In genomic region chr10:129517680-129518057, GRCh38 we compare ENCODE assay signal across 16 cellular contexts. TPM values are rescaled to one million over a fixed set of nuclear protein-coding genes. Genes with fewer than 3 reads are reported as not detected.
DNase-seq lines count a peak whose midpoint lies in the region; ATAC-seq and TF ChIP-seq lines count a peak whose summit lies in the region.
"Had no signal": no experiment of that assay in that cellular context is flagged by ENCODE, and none has a peak within 500 bp of the region (broad histone marks: within the 10 kb centered on the region; RNA-seq: fewer than 3 reads in every experiment).

No MANE protein-coding gene starts in this region.

- peaks cover 0 to 26% (median 15%) of the 10 kb centered on the region in 11 experiments; a peak in 15 of 22 replicates for H3K36me3 ChIP-seq in BLaER1 treated with 17β-estradiol and CSF1 and Interleukin-3, amounts not matched to agents 10 nM and 100 nM
- H3K36me3 ChIP-seq in Panc1 (ENCODE audit: control insufficient read depth, insufficient read depth, low read length): no peaks in the 10 kb centered on the region
- H3K36me3 ChIP-seq: SJSA1 had no signal

- no peaks in the 10 kb centered on the region for H3K27me3 ChIP-seq in BLaER1 treated with 17β-estradiol and CSF1 and Interleukin-3, amounts not matched to agents 10 nM and 100 nM
- H3K27me3 ChIP-seq in Panc1 (ENCODE audit: control insufficient read depth, insufficient read depth, low read length): no peaks in the 10 kb centered on the region
- H3K27me3 ChIP-seq: SJSA1 had no signal

- H3K4me1 Mint-ChIP-seq in chondrocyte (ENCODE audit: low read depth): no peaks in the 10 kb centered on the region

- intact Hi-C loops in Panc1 (cut with micrococcal nuclease; ENCODE audit: unreplicated experiment): no loop called here

- H4K20me1 ChIP-seq in BLaER1 treated with 17β-estradiol and CSF1 and Interleukin-3, amounts not matched to agents 10 nM and 100 nM: peaks cover 0 to 17% (median 0%) of the 10 kb centered on the region in 11 experiments; a peak in 8 of 22 replicates

- H3K27ac ChIP-seq in BLaER1 treated with 17β-estradiol and CSF1 and Interleukin-3, amounts not matched to agents 10 nM and 100 nM: peak overlapping the region in 8 of 11 experiments; percentile 9 to 69 (median 33); a peak in 12 of 22 replicates
- no peak overlapping the region for H3K27ac ChIP-seq in Panc1 (ENCODE audit: low read length)
- H3K27ac ChIP-seq: SJSA1 had no signal

- peaks cover 20 to 64% (median 50%) of the 10 kb centered on the region in 10 experiments for H3K4me1 ChIP-seq in BLaER1 treated with 17β-estradiol and CSF1 and Interleukin-3, amounts not matched to agents 10 nM and 100 nM
- H3K4me1 ChIP-seq in Panc1 (ENCODE audit: control insufficient read depth, insufficient read depth, low read length): no peaks in the 10 kb centered on the region; the same call in 1 of the 2 replicates
- H3K4me1 ChIP-seq: SJSA1 had no signal

- CTCF ChIA-PET in Panc1 (lab: Charles Lee): no interaction called here

- H3K9ac ChIP-seq in BLaER1 treated with 17β-estradiol and CSF1 and Interleukin-3, amounts not matched to agents 10 nM and 100 nM: peak overlapping the region in 5 of 11 experiments; percentile 8 to 60 (median 41); a peak in 6 of 22 replicates

- H3K27me3 Mint-ChIP-seq in chondrocyte (ENCODE audit: low read depth): no peaks in the 10 kb centered on the region

- H3K4me3 Mint-ChIP-seq in chondrocyte (ENCODE audit: unreplicated experiment): no peak overlapping the region
- H3K4me3 Mint-ChIP-seq: HFFc6 had no signal

- H3K27ac Mint-ChIP-seq in chondrocyte (ENCODE audit: unreplicated experiment): no peak overlapping the region
- H3K27ac Mint-ChIP-seq: HFFc6 had no signal

- no peak for DNase-seq in Panc1 (ENCODE audit: low read depth, low spot score)
- peak; percentile 78 for DNase-seq in mesenteric fat pad (ENCODE audit: low spot score)
- DNase-seq in stimulated activated CD8-positive, alpha-beta memory T cell treated with anti-CD3 and anti-CD28 coated beads, Interleukin-15, amount 100 ng/mL, for 1 hour (ENCODE audit: low read depth): peak; percentile 3
- DNase-seq in chondrocyte (ENCODE audit: low spot score): no peak
- DNase-seq in NCI-H82 (lab: John Stamatoyannopoulos, UW): no peak
- no peak for DNase-seq in middle frontal gyrus (ENCODE audit: extremely low spot score, low spot score)
- DNase-seq: Calu3, HFFc6, NCI-H1048, NCI-H1436 treated with DMSO at 0.1 percent for 48 hours, NCI-H2029 treated with DMSO at 0.1 percent for 48 hours, NCI-H748 treated with DMSO at 0.1 percent for 48 hours, PC-3 had no signal

- no peaks in the 10 kb centered on the region for H3K36me3 Mint-ChIP-seq in chondrocyte (ENCODE audit: low read depth)

- H3K4me3 ChIP-seq in BLaER1 treated with 17β-estradiol and CSF1 and Interleukin-3, amounts not matched to agents 10 nM and 100 nM: peak overlapping the region in 1 of 10 experiments; percentile 11; a peak in 1 of 20 replicates
- no peak overlapping the region for H3K4me3 ChIP-seq in Panc1 (ENCODE audit: low read depth in 2 of 2, low read length in 2 of 2)
- H3K4me3 ChIP-seq: SJSA1 had no signal

- TF ChIP-seq CTCF in Panc1 (IDR thresholded peaks at IDR 0.05) (no peak), chondrocyte (IDR thresholded peaks at IDR 0.05) (no peak)

- peak overlapping the region; percentile 55 to 90 (median 81) for H3K4me2 ChIP-seq in BLaER1 treated with 17β-estradiol and CSF1 and Interleukin-3, amounts not matched to agents 10 nM and 100 nM

- no peaks in the 10 kb centered on the region for H3K9me3 Mint-ChIP-seq in chondrocyte (ENCODE audit: low read depth)

- in situ Hi-C loops in Panc1 (cut with HindIII; ENCODE audit: low pct_unique_long_range_greater_than_20kb, low sequenced_read_pairs): no loop called here

- POLR2A ChIA-PET in Panc1 (lab: Charles Lee): no interaction called here

- BruUV-seq in Panc1 (replicated peaks; lab: Mats Ljungman, UMichigan): no TSS peak

- H3K9me3 ChIP-seq in BLaER1 treated with 17β-estradiol and CSF1 and Interleukin-3, amounts not matched to agents 10 nM and 100 nM (replicated peaks in 1 of 11): peaks cover 10 to 42% (median 21%) of the 10 kb centered on the region in 11 experiments; a peak in 20 of 22 replicates
- H3K9me3 ChIP-seq in Panc1 (ENCODE audit: control insufficient read depth, insufficient read depth, low read depth, low read length): no peaks in the 10 kb centered on the region

- ATAC-seq in Panc1 (peak; percentile 23; the same call in 1 of the 2 replicates), GM18502 (IDR thresholded peaks at IDR 0.05; ENCODE audit: poor library complexity, unreplicated experiment) (no peak)
- ATAC-seq: PC-3 had no signal

RNA-seq across cellular contexts. Expression of gene MGMT, which starts 50.6 kb away (rescaled TPM):
- 27.3 TPM for total RNA-seq in Panc1 (2021; ENCODE audit: unreplicated experiment)
- 43.6 TPM for polyA plus RNA-seq in Panc1 (2012; ENCODE audit: insufficient read length)
- 15.8 TPM for total RNA-seq in mesenteric fat pad
- total RNA-seq in chondrocyte: 12.1 to 13.9 TPM (median 13.0 TPM) in 3 replicates

Comparison
In these comparisons a context has a peak if more than half of its experiments do, and no peak if none do; other contexts are left out.
1. DNase-seq: peak in mesenteric fat pad (single experiment) and stimulated activated CD8-positive, alpha-beta memory T cell treated with anti-CD3 and anti-CD28 coated beads, Interleukin-15, amount 100 ng/mL, for 1 hour (single experiment); none in Panc1 (single experiment), chondrocyte (single experiment), NCI-H82 (single experiment) and middle frontal gyrus (single experiment).